In the genomic region with DNA sequence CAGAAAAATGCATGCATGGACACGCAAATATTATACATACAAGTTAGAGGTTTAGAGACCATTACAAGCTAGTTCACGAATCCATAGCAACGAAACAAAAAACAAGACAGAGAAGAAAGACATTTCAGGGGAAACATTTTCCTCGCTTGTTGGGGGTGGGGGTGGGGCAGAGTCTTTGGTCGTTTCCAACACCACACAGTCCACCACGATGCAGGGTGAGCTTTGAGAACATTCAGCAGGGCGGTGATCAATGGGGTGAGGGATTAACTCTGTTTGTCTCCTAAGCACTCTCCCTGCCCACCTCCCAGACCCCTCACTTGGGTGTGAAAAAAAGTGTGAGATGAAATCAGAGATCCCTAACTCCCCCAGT, we compare ENCODE assay signal across 12 cellular contexts. TPM values are rescaled to one million over a fixed set of nuclear protein-coding genes. Genes with fewer than 3 reads are reported as not detected.
A peak's percentile ranks its signal among the peaks of the same experiment; 100 is the strongest.
DNase-seq lines count a peak whose midpoint lies in the region; ATAC-seq and TF ChIP-seq lines count a peak whose summit lies in the region.
"Had no signal": no experiment of that assay in that cellular context is flagged by ENCODE, and none has a peak within 500 bp of the region (broad histone marks: within the 10 kb centered on the region; RNA-seq: fewer than 3 reads in every experiment).

No MANE protein-coding gene starts in this region.

- H3K36me3 ChIP-seq in right atrium auricular region (no peaks in the 10 kb centered on the region), parathyroid adenoma (ENCODE audit: control insufficient read depth, insufficient read depth, low read length) (no peaks in the 10 kb centered on the region)

- DNase-seq in Ammon's horn (ENCODE audit: low spot score) (peak; percentile 5), right atrium auricular region (ENCODE audit: low spot score) (no peak), activated gamma-delta T cell (lab: John Stamatoyannopoulos, UW) (no peak), NCI-H69 (lab: John Stamatoyannopoulos, UW) (no peak)
- no peak for DNase-seq in activated CD4-positive, alpha-beta T cell treated with anti-CD3 and anti-CD28 coated beads for 4 hours
- DNase-seq: CD8-positive, alpha-beta memory T cell had no signal

- H3K27ac ChIP-seq in right atrium auricular region (no peak overlapping the region), parathyroid adenoma (no peak overlapping the region)

- H3K9ac ChIP-seq in parathyroid adenoma = no peak overlapping the region

- peaks cover 4% of the 10 kb centered on the region for H3K9me3 Mint-ChIP-seq in activated T-helper 17 cell treated with anti-CD3 and anti-CD28 coated beads, Interleukin-2, amount 50 U/mL, for 72 hours

- peaks cover 53% of the 10 kb centered on the region for H3K27me3 Mint-ChIP-seq in activated T-helper 17 cell treated with anti-CD3 and anti-CD28 coated beads, Interleukin-2, amount 50 U/mL, for 72 hours

- H3K9me3 ChIP-seq in right atrium auricular region (no peaks in the 10 kb centered on the region), parathyroid adenoma (ENCODE audit: control insufficient read depth, low read length) (no peaks in the 10 kb centered on the region)

- peak overlapping the region; percentile 63 for H3K4me2 ChIP-seq in parathyroid adenoma (ENCODE audit: low read length)

- H3K4me3 Mint-ChIP-seq in activated T-helper 17 cell treated with anti-CD3 and anti-CD28 coated beads, Interleukin-2, amount 50 U/mL, for 72 hours = peak overlapping the region; percentile 46
- H3K4me3 Mint-ChIP-seq: activated CD4-positive, alpha-beta T cell treated with anti-CD3 and anti-CD28 coated beads for 36 hours; central memory CD8-positive, alpha-beta T cell had no signal

- no peak overlapping the region for H2AFZ ChIP-seq in parathyroid adenoma

- H3K4me3 ChIP-seq in right atrium auricular region (peak overlapping the region; percentile 22 to 41), parathyroid adenoma (ENCODE audit: low read depth, low read length) (peak overlapping the region; percentile 31)
- H3K4me3 ChIP-seq: lung had no signal

- no peaks in the 10 kb centered on the region for H3K36me3 Mint-ChIP-seq in activated T-helper 17 cell treated with anti-CD3 and anti-CD28 coated beads, Interleukin-2, amount 50 U/mL, for 72 hours (ENCODE audit: low read depth)

- peaks cover 6% of the 10 kb centered on the region for H3K4me1 Mint-ChIP-seq in activated T-helper 17 cell treated with anti-CD3 and anti-CD28 coated beads, Interleukin-2, amount 50 U/mL, for 72 hours
- H3K4me1 Mint-ChIP-seq: central memory CD8-positive, alpha-beta T cell had no signal

- H3K27me3 ChIP-seq in right atrium auricular region (peaks cover 3 to 7% of the 10 kb centered on the region in 2 donors), parathyroid adenoma (ENCODE audit: control insufficient read depth, insufficient read depth, low read length) (no peaks in the 10 kb centered on the region)

- peaks cover 0 to 14% of the 10 kb centered on the region in 2 donors for H3K4me1 ChIP-seq in right atrium auricular region
- H3K4me1 ChIP-seq in parathyroid adenoma = no peaks in the 10 kb centered on the region

- TF ChIP-seq CTCF in right atrium auricular region (IDR thresholded peaks at IDR 0.05) (no peak), parathyroid adenoma (IDR thresholded peaks at IDR 0.05) (no peak)

- H3K79me2 ChIP-seq in parathyroid adenoma = no peaks in the 10 kb centered on the region

- H3K27ac Mint-ChIP-seq in activated T-helper 17 cell treated with anti-CD3 and anti-CD28 coated beads, Interleukin-2, amount 50 U/mL, for 72 hours = no peak overlapping the region
- H3K27ac Mint-ChIP-seq: activated CD4-positive, alpha-beta T cell treated with anti-CD3 and anti-CD28 coated beads for 36 hours; CD8-positive, alpha-beta memory T cell had no signal

- no peak for ATAC-seq in activated T-helper 17 cell treated with anti-CD3 and anti-CD28 coated beads, Interleukin-2, amount 50 U/mL, for 72 hours (replicated peaks)
- ATAC-seq in GM21528 (IDR thresholded peaks at IDR 0.05; ENCODE audit: low FRiP score, unreplicated experiment) = no peak
- ATAC-seq: activated CD4-positive, alpha-beta T cell treated with anti-CD3 and anti-CD28 coated beads for 36 hours had no signal

RNA-seq across cellular contexts. Expression of a gene that starts 0.6 kb away (rescaled TPM):
- not detected for total RNA-seq in activated T-helper 17 cell treated with anti-CD3 and anti-CD28 coated beads, Interleukin-2, amount 50 U/mL, for 72 hours
- total RNA-seq in right atrium auricular region = 1 to 10 TPM in 1 of 2 donors, not detected in 1; 2.4 TPM
- total RNA-seq: activated CD4-positive, alpha-beta T cell treated with anti-CD3 and anti-CD28 coated beads for 36 hours; CD8-positive, alpha-beta memory T cell had no signal
